Comparison of ENCODE assay signal across 1 cellular context in the genomic region with DNA sequence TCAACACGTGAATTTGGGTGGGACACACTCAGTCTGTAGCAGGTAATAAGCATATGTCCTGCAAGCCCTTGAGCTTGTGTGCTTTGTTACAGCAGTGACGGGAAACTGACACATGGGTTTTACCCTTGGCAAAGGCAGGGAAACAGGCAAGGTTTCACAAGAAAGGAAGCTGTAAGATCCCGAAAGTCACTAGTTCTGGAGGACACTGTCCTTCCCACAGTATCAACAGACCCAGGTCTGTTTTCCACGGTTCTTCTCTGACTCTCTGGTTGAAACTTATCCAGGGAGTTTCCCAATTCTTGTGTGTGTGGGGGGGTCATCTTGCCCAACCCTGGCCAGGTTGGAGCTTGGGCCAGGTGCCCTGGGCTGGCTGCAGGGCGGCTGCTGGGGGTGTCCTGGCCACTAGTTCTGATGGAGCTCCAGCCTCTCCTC.
TF ChIP-seq lines count a peak whose summit lies in the region.

No MANE protein-coding gene starts in this region.

TF ChIP-seq in HepG2, 621 proteins besides CTCF, POLR2A, EP300 and RAD21:
- TF ChIP-seq RBM22 (optimal IDR thresholded peaks at IDR 0.05; ENCODE audit: low read length) (no peak), THAP11 (CRISPR knock-in tag; IDR thresholded peaks at IDR 0.05) (no peak), ZNF329 (CRISPR knock-in tag; IDR thresholded peaks at IDR 0.05; ENCODE audit: low read depth) (no peak), TP53 (CRISPR knock-in tag; conservative IDR thresholded peaks at IDR 0.05) (0 out of 2 replicates have a peak, but pooled peaks have one; percentile 28), CEBPB (IDR thresholded peaks at IDR 0.05; ENCODE audit: borderline replicate concordance, low read depth, low read length) (0 out of 2 replicates have a peak, but pooled peaks have one; percentile 7), ZFAT (CRISPR knock-in tag; conservative IDR thresholded peaks at IDR 0.05) (0 out of 2 replicates have a peak, but pooled peaks have one; percentile 31)
- TF ChIP-seq, protein P1, sequence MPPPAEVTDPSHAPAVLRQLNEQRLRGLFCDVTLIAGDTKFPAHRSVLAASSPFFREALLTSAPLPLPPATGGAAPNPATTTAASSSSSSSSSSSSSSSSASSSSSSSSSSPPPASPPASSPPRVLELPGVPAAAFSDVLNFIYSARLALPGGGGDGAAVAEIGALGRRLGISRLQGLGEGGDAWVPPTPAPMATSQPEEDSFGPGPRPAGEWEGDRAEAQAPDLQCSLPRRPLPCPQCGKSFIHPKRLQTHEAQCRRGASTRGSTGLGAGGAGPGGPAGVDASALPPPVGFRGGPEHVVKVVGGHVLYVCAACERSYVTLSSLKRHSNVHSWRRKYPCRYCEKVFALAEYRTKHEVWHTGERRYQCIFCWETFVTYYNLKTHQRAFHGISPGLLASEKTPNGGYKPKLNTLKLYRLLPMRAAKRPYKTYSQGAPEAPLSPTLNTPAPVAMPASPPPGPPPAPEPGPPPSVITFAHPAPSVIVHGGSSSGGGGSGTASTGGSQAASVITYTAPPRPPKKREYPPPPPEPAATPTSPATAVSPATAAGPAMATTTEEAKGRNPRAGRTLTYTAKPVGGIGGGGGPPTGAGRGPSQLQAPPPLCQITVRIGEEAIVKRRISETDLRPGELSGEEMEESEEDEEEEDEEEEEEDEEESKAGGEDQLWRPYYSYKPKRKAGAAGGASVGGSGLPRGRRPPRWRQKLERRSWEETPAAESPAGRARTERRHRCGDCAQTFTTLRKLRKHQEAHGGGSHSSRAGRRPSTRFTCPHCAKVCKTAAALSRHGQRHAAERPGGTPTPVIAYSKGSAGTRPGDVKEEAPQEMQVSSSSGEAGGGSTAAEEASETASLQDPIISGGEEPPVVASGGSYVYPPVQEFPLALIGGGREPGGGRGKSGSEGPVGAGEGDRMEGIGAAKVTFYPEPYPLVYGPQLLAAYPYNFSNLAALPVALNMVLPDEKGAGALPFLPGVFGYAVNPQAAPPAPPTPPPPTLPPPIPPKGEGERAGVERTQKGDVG (CRISPR knock-in tag; IDR thresholded peaks at IDR 0.05; ENCODE audit: borderline replicate concordance), result no peak
- TF ChIP-seq, protein P2, sequence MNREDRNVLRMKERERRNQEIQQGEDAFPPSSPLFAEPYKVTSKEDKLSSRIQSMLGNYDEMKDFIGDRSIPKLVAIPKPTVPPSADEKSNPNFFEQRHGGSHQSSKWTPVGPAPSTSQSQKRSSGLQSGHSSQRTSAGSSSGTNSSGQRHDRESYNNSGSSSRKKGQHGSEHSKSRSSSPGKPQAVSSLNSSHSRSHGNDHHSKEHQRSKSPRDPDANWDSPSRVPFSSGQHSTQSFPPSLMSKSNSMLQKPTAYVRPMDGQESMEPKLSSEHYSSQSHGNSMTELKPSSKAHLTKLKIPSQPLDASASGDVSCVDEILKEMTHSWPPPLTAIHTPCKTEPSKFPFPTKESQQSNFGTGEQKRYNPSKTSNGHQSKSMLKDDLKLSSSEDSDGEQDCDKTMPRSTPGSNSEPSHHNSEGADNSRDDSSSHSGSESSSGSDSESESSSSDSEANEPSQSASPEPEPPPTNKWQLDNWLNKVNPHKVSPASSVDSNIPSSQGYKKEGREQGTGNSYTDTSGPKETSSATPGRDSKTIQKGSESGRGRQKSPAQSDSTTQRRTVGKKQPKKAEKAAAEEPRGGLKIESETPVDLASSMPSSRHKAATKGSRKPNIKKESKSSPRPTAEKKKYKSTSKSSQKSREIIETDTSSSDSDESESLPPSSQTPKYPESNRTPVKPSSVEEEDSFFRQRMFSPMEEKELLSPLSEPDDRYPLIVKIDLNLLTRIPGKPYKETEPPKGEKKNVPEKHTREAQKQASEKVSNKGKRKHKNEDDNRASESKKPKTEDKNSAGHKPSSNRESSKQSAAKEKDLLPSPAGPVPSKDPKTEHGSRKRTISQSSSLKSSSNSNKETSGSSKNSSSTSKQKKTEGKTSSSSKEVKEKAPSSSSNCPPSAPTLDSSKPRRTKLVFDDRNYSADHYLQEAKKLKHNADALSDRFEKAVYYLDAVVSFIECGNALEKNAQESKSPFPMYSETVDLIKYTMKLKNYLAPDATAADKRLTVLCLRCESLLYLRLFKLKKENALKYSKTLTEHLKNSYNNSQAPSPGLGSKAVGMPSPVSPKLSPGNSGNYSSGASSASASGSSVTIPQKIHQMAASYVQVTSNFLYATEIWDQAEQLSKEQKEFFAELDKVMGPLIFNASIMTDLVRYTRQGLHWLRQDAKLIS (CRISPR knock-in tag; IDR thresholded peaks at IDR 0.05), result no peak
